ENCODE assay signal across 19 cellular contexts in the genomic region with DNA sequence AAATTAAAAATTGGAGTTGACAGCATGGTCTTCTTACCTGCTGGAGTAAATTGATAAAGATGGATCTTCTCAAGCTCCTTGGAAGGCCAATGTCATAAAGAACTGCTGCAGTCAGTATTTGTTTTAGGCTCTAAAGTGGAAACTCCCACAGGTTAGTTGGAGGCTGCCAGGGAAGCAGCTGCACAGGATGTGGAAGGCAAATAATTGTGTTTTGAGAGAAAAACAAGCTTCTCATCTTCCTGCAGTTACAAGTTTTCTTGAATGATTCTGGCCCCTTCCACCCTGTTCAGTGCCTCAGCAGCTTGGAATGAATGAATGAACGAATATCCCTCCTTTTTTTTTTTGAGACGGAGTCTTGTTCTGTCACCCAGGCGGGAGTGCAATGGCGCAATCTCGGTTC. TPM values are rescaled to one million over a fixed set of nuclear protein-coding genes. Genes with fewer than 3 reads are reported as not detected.
DNase-seq lines count a peak whose midpoint lies in the region; ATAC-seq and TF ChIP-seq lines count a peak whose summit lies in the region.
"Had no signal": no experiment of that assay in that cellular context is flagged by ENCODE, and none has a peak within 500 bp of the region (broad histone marks: within the 10 kb centered on the region; RNA-seq: fewer than 3 reads in every experiment).

No MANE protein-coding gene starts in this region.

- ATAC-seq in HG03442 (IDR thresholded peaks at IDR 0.05; ENCODE audit: unreplicated experiment) (no peak), HG03520 (IDR thresholded peaks at IDR 0.05; ENCODE audit: unreplicated experiment) (no peak)
- ATAC-seq: CD8-positive, alpha-beta T cell; GM12878 had no signal

- no peak overlapping the region for H3K4me3 ChIP-seq in choroid plexus epithelial cell (ENCODE audit: low read depth, low read length)
- H3K4me3 ChIP-seq: GM12878 had no signal

- TF ChIP-seq CTCF in choroid plexus epithelial cell (conservative IDR thresholded peaks at IDR 0.05; ENCODE audit: low read depth, low read length) = no peak

- DNase-seq in NCI-H748 (lab: John Stamatoyannopoulos, UW; ENCODE audit: unreplicated experiment) = peak; percentile 30
- no peak for DNase-seq in NCI-H748 treated with DMSO at 0.1 percent for 48 hours (lab: John Stamatoyannopoulos, UW)
- DNase-seq in LHCN-M2 (ENCODE audit: low read depth) = peak; percentile 4
- peak; percentile 20 for DNase-seq in choroid plexus epithelial cell (ENCODE audit: low read depth)
- peak; percentile 3 for DNase-seq in left kidney (ENCODE audit: low read depth, low spot score)
- no peak for DNase-seq in activated CD4-positive, alpha-beta T cell treated with anti-CD3 and anti-CD28 coated beads, Interleukin-2, amount 50 U/mL, for 1 hour
- DNase-seq: CD8-positive, alpha-beta T cell; COR-L47; DMS79; HCEC 1CT; HFFc6 had no signal

RNA-seq across cellular contexts. Expression of gene MROH2B, which starts 13.9 kb away (rescaled TPM):
- total RNA-seq in LHCN-M2 (2014; rRNA removed) = not detected in 2 replicates
- not detected for polyA plus RNA-seq in LHCN-M2 (2012)
- total RNA-seq: A673; CD8-positive, alpha-beta T cell; G401; GM12878; H4; HFFc6 had no signal
- polyA plus RNA-seq: BJ, CD14-positive monocyte, GM12878 had no signal

Comparison
In these comparisons a context has a peak if more than half of its experiments do, and no peak if none do; other contexts are left out.
1. DNase-seq: peak in NCI-H748 (single experiment), LHCN-M2 (single experiment), choroid plexus epithelial cell (single experiment) and left kidney (single experiment); none in NCI-H748 treated with DMSO at 0.1 percent for 48 hours (single experiment) and activated CD4-positive, alpha-beta T cell treated with anti-CD3 and anti-CD28 coated beads, Interleukin-2, amount 50 U/mL, for 1 hour (single experiment).